Comparison of ENCODE assay signal across 29 cellular contexts in genomic region chr16:58948244-58948643, GRCh38.
"Had no signal": no experiment of that assay in that cellular context is flagged by ENCODE, and none has a peak within 500 bp of the region (broad histone marks: within the 10 kb centered on the region; RNA-seq: fewer than 3 reads in every experiment).

No MANE protein-coding gene starts in this region.

- ATAC-seq: effector memory CD8-positive, alpha-beta T cell; heart right ventricle; left cardiac atrium; left lung; naive thymus-derived CD4-positive, alpha-beta T cell; stimulated activated memory B cell treated with anti-CD40 and anti-IgM and Interleukin-4, amounts not matched to agents 10 μg/mL and 1 μg/mL and 100 μg/mL, for 72 hours; upper lobe of right lung had no signal

- FAIRE-seq: endometrium, islet of Langerhans had no signal

- H3K27ac ChIP-seq: coronary artery, esophagus squamous epithelium, heart right ventricle, left lung, prostate gland, right atrium auricular region, sigmoid colon, thoracic aorta, transverse colon, upper lobe of right lung, uterus had no signal

- H3K36me3 ChIP-seq: esophagus squamous epithelium, heart right ventricle, left lung, prostate gland, right atrium auricular region, sigmoid colon, thoracic aorta, transverse colon, upper lobe of right lung, uterus had no signal

- H3K4me3 ChIP-seq: coronary artery, esophagus squamous epithelium, heart right ventricle, left lung, prostate gland, right atrium auricular region, sigmoid colon, thoracic aorta, transverse colon, upper lobe of right lung, uterus had no signal

- H3K27ac Mint-ChIP-seq: effector memory CD8-positive, alpha-beta T cell; naive thymus-derived CD4-positive, alpha-beta T cell; nephron; stimulated activated memory B cell treated with anti-CD40 and anti-IgM and Interleukin-4, amounts not matched to agents 10 μg/mL and 1 μg/mL and 100 μg/mL, for 72 hours; stimulated activated naive CD8-positive, alpha-beta T cell treated with anti-CD3 and anti-CD28 coated beads, Interleukin-15, Interleukin-2, amounts not matched to agents 100 ng/mL and 50 ng/mL, for 24 hours had no signal

- H3K27me3 Mint-ChIP-seq: effector memory CD8-positive, alpha-beta T cell; stimulated activated memory B cell treated with anti-CD40 and anti-IgM and Interleukin-4, amounts not matched to agents 10 μg/mL and 1 μg/mL and 100 μg/mL, for 72 hours had no signal

- H3K27me3 ChIP-seq: esophagus squamous epithelium, heart right ventricle, left lung, right atrium auricular region, sigmoid colon, transverse colon, upper lobe of right lung, uterus had no signal

- DNase-seq: effector memory CD8-positive, alpha-beta T cell; erythroblast; esophagus squamous epithelium; foreskin melanocyte; glutamatergic neuron; heart right ventricle; hippocampal formation; left cardiac atrium; left lung; mammary epithelial cell; mesendoderm; midbrain; naive thymus-derived CD4-positive, alpha-beta T cell; nucleus accumbens; sigmoid colon; stimulated activated CD4-positive, alpha-beta T cell treated with anti-CD3 and anti-CD28 coated beads, Interleukin-2, amount 100 ng/mL, for 24 hours; stimulated activated CD4-positive, alpha-beta T cell treated with anti-CD3 and anti-CD28 coated beads, Interleukin-4, amount 100 ng/mL, for 4 hours; transverse colon; upper lobe of right lung; uterus had no signal

- H3K4me1 Mint-ChIP-seq: naive thymus-derived CD4-positive, alpha-beta T cell; nephron; stimulated activated memory B cell treated with anti-CD40 and anti-IgM and Interleukin-4, amounts not matched to agents 10 μg/mL and 1 μg/mL and 100 μg/mL, for 72 hours had no signal

- H3K9me3 ChIP-seq: esophagus squamous epithelium, prostate gland, sigmoid colon, thoracic aorta, upper lobe of right lung, uterus had no signal

- H3K4me1 ChIP-seq: esophagus squamous epithelium, heart right ventricle, left lung, prostate gland, right atrium auricular region, sigmoid colon, transverse colon, upper lobe of right lung, uterus had no signal

- H3K36me3 Mint-ChIP-seq: naive thymus-derived CD4-positive, alpha-beta T cell; stimulated activated memory B cell treated with anti-CD40 and anti-IgM and Interleukin-4, amounts not matched to agents 10 μg/mL and 1 μg/mL and 100 μg/mL, for 72 hours had no signal

- H3K4me3 Mint-ChIP-seq: effector memory CD8-positive, alpha-beta T cell; naive thymus-derived CD4-positive, alpha-beta T cell; nephron; stimulated activated memory B cell treated with anti-CD40 and anti-IgM and Interleukin-4, amounts not matched to agents 10 μg/mL and 1 μg/mL and 100 μg/mL, for 72 hours; stimulated activated naive CD8-positive, alpha-beta T cell treated with anti-CD3 and anti-CD28 coated beads, Interleukin-15, Interleukin-2, amounts not matched to agents 100 ng/mL and 50 ng/mL, for 24 hours had no signal
